Comparison of ENCODE assay signal across 19 cellular contexts in genomic region chr2:27844821-27845255, GRCh38. TPM values are rescaled to one million over a fixed set of nuclear protein-coding genes. Genes with fewer than 3 reads are reported as not detected.
DNase-seq lines count a peak whose midpoint lies in the region; ATAC-seq, FAIRE-seq and TF ChIP-seq lines count a peak whose summit lies in the region.
"Had no signal": no experiment of that assay in that cellular context is flagged by ENCODE, and none has a peak within 500 bp of the region (broad histone marks: within the 10 kb centered on the region; RNA-seq: fewer than 3 reads in every experiment).

No MANE protein-coding gene starts in this region.

- H3K9ac ChIP-seq in astrocyte (ENCODE audit: low read length), result no peak overlapping the region

- H3K4me1 ChIP-seq in astrocyte (ENCODE audit: insufficient read depth, low read length), result no peaks in the 10 kb centered on the region
- H3K4me1 ChIP-seq: gastroesophageal sphincter, thyroid gland had no signal

- no peak for FAIRE-seq in astrocyte (lab: Jason Lieb, UNC)

- TF ChIP-seq CTCF in astrocyte (IDR thresholded peaks at IDR 0.05; ENCODE audit: insufficient read depth, low read depth, low read length) (no peak), fibroblast of the aortic adventitia (IDR thresholded peaks at IDR 0.05; ENCODE audit: insufficient read depth, low read length) (no peak)

- intact Hi-C loops in sciatic nerve (cut with DNase I), result no loop called here

- no peaks in the 10 kb centered on the region for H3K9me3 Mint-ChIP-seq in astrocyte (ENCODE audit: unreplicated experiment)
- H3K9me3 Mint-ChIP-seq in activated naive CD8-positive, alpha-beta T cell treated with anti-CD3 and anti-CD28 coated beads for 36 hours, result no peaks in the 10 kb centered on the region
- H3K9me3 Mint-ChIP-seq: CD8-positive, alpha-beta memory T cell had no signal

- no peaks in the 10 kb centered on the region for H3K27me3 ChIP-seq in astrocyte (ENCODE audit: insufficient read depth, low read length)
- H3K27me3 ChIP-seq: gastroesophageal sphincter, thyroid gland had no signal

- no peaks in the 10 kb centered on the region for H3K4me1 Mint-ChIP-seq in astrocyte (ENCODE audit: low read depth, unreplicated experiment)
- no peaks in the 10 kb centered on the region for H3K4me1 Mint-ChIP-seq in activated naive CD8-positive, alpha-beta T cell treated with anti-CD3 and anti-CD28 coated beads for 36 hours
- H3K4me1 Mint-ChIP-seq: CD8-positive, alpha-beta memory T cell had no signal

- no peaks in the 10 kb centered on the region for H4K20me1 ChIP-seq in astrocyte (ENCODE audit: insufficient read depth, low read length)

- H3K27me3 Mint-ChIP-seq in astrocyte (ENCODE audit: low read depth, unreplicated experiment), result no peaks in the 10 kb centered on the region
- no peaks in the 10 kb centered on the region for H3K27me3 Mint-ChIP-seq in activated naive CD8-positive, alpha-beta T cell treated with anti-CD3 and anti-CD28 coated beads for 36 hours
- H3K27me3 Mint-ChIP-seq: CD8-positive, alpha-beta memory T cell; T-helper 17 cell had no signal

- H3K4me2 ChIP-seq in astrocyte (ENCODE audit: low read length), result no peak overlapping the region

- H2AFZ ChIP-seq in astrocyte (ENCODE audit: low read depth, low read length), result no peak overlapping the region

- no peak overlapping the region for H3K4me3 Mint-ChIP-seq in astrocyte (ENCODE audit: unreplicated experiment)
- no peak overlapping the region for H3K4me3 Mint-ChIP-seq in activated naive CD8-positive, alpha-beta T cell treated with anti-CD3 and anti-CD28 coated beads for 36 hours
- H3K4me3 Mint-ChIP-seq: CD8-positive, alpha-beta memory T cell; T-helper 17 cell had no signal

- no peaks in the 10 kb centered on the region for H3K9me3 ChIP-seq in astrocyte (ENCODE audit: insufficient read depth, low read depth, low read length)
- H3K9me3 ChIP-seq: gastroesophageal sphincter, thyroid gland had no signal

- H3K4me3 ChIP-seq in astrocyte (ENCODE audit: insufficient read depth, low read depth, low read length) (no peak overlapping the region), fibroblast of the aortic adventitia (ENCODE audit: low read depth, low read length) (no peak overlapping the region)
- H3K4me3 ChIP-seq: gastroesophageal sphincter, thyroid gland had no signal

- H3K27ac Mint-ChIP-seq in astrocyte (ENCODE audit: unreplicated experiment), result no peak overlapping the region
- no peak overlapping the region for H3K27ac Mint-ChIP-seq in activated naive CD8-positive, alpha-beta T cell treated with anti-CD3 and anti-CD28 coated beads for 36 hours
- H3K27ac Mint-ChIP-seq: CD8-positive, alpha-beta memory T cell; T-helper 17 cell had no signal

- no peaks in the 10 kb centered on the region for H3K36me3 Mint-ChIP-seq in astrocyte (ENCODE audit: low read depth, unreplicated experiment)
- H3K36me3 Mint-ChIP-seq in activated naive CD8-positive, alpha-beta T cell treated with anti-CD3 and anti-CD28 coated beads for 36 hours, result peaks cover 2% of the 10 kb centered on the region

- H3K36me3 ChIP-seq in astrocyte (ENCODE audit: insufficient read depth, low read length), result no peaks in the 10 kb centered on the region
- H3K36me3 ChIP-seq: gastroesophageal sphincter had no signal

- peak; percentile 41 for DNase-seq in EH (ENCODE audit: low read depth)
- peak; percentile 15 for DNase-seq in astrocyte (ENCODE audit: low read depth)
- peak; percentile 34 for DNase-seq in fibroblast of the aortic adventitia (ENCODE audit: low read depth)
- no peak for DNase-seq in sciatic nerve (ENCODE audit: low spot score)
- no peak for DNase-seq in AML-193 (lab: John Stamatoyannopoulos, UW)
- no peak for DNase-seq in activated naive CD8-positive, alpha-beta T cell treated with anti-CD3 and anti-CD28 coated beads for 36 hours
- DNase-seq in NOMO-1 (lab: John Stamatoyannopoulos, UW; ENCODE audit: unreplicated experiment in 2 of 2), result no peak
- DNase-seq: activated CD4-positive, alpha-beta T cell treated with anti-CD3 and anti-CD28 coated beads, Interleukin-2, amount 50 U/mL, for 48 hours; activated gamma-delta T cell treated with Interleukin-2 at 50 U/mL for 16 hours; amygdala; CD8-positive, alpha-beta memory T cell; NCI-H187; right cardiac atrium; SHP77; stimulated activated naive CD4-positive, alpha-beta T cell; T-helper 17 cell; thyroid gland had no signal

- no peak overlapping the region for H3K27ac ChIP-seq in astrocyte (ENCODE audit: low read depth, low read length)
- H3K27ac ChIP-seq: gastroesophageal sphincter, thyroid gland had no signal

- no peaks in the 10 kb centered on the region for H3K79me2 ChIP-seq in astrocyte (ENCODE audit: insufficient read depth, low read length)

- ATAC-seq in sciatic nerve (peak; percentile 75), GM19035 (IDR thresholded peaks at IDR 0.05; ENCODE audit: unreplicated experiment) (no peak)
- ATAC-seq: gastroesophageal sphincter, right cardiac atrium, T-helper 17 cell had no signal

RNA-seq across cellular contexts. Expression of gene RBKS, which starts 45.3 kb away (rescaled TPM):
- total RNA-seq in astrocyte (1.6 and 2.6 TPM in 2 replicates), fibroblast of the aortic adventitia (ENCODE audit: low replicate concordance) (1.3 and 1.4 TPM in 2 replicates), sciatic nerve (4.8 TPM)
- 1 to 10 TPM; 5.1 to 5.4 TPM for total RNA-seq in activated naive CD8-positive, alpha-beta T cell treated with anti-CD3 and anti-CD28 coated beads for 36 hours

RNA-seq across cellular contexts. Expression of gene BABAM2, which starts 45.7 kb away (rescaled TPM):
- total RNA-seq in astrocyte (27.3 and 28.5 TPM in 2 replicates), fibroblast of the aortic adventitia (ENCODE audit: low replicate concordance) (18.8 and 45.3 TPM in 2 replicates), sciatic nerve (38.2 TPM)
- total RNA-seq in activated naive CD8-positive, alpha-beta T cell treated with anti-CD3 and anti-CD28 coated beads for 36 hours, result 10 to 100 TPM; 45.2 to 53.2 TPM

Comparison
In these comparisons a context has a peak if more than half of its experiments do, and no peak if none do; other contexts are left out.
1. DNase-seq: peak in EH (single experiment), astrocyte (single experiment) and fibroblast of the aortic adventitia (single experiment); none in sciatic nerve (single experiment), AML-193 (0 of 2), activated naive CD8-positive, alpha-beta T cell treated with anti-CD3 and anti-CD28 coated beads for 36 hours (single experiment) and NOMO-1 (0 of 2).